In genomic region chr17:48297825-48298224, GRCh38 we compare ENCODE assay signal across 25 cellular contexts.
DNase-seq lines count a peak whose midpoint lies in the region; ATAC-seq and TF ChIP-seq lines count a peak whose summit lies in the region.
"Had no signal": no experiment of that assay in that cellular context is flagged by ENCODE, and none has a peak within 500 bp of the region (broad histone marks: within the 10 kb centered on the region; RNA-seq: fewer than 3 reads in every experiment).

No MANE protein-coding gene starts in this region.

- intact Hi-C loops in Calu3 (cut with micrococcal nuclease; ENCODE audit: unreplicated experiment) (loop anchor here (5.0 kb wide), 1 partner anchor 34 kb away; no protein-coding TSS in a partner anchor), posterior vena cava (cut with DNase I) (no loop called here)
- intact Hi-C loops in activated CD4-positive, alpha-beta memory T cell treated with anti-CD3 and anti-CD28 coated beads for 36 hours (cut with micrococcal nuclease): loop anchor here (5.0 kb wide), 1 partner anchor 36 kb away; no protein-coding TSS in a partner anchor

- DNase-seq in DMS53 (lab: John Stamatoyannopoulos, UW) (peak; percentile 25), DMS53 treated with DMSO at 0.1 percent for 48 hours (lab: John Stamatoyannopoulos, UW; ENCODE audit: unreplicated experiment) (no peak), Calu3 (no peak), posterior vena cava (ENCODE audit: low spot score) (no peak)
- no peak for DNase-seq in naive thymus-derived CD8-positive, alpha-beta T cell
- no peak for DNase-seq in activated CD4-positive, alpha-beta memory T cell treated with anti-CD3 and anti-CD28 coated beads for 36 hours
- DNase-seq: activated CD4-positive, CD25-positive, alpha-beta regulatory T cell treated with anti-CD3 and anti-CD28 coated beads, Interleukin-2, amount 50 U/mL, for 72 hours; activated CD8-positive, alpha-beta memory T cell treated with anti-CD3 and anti-CD28 coated beads for 24 hours; activated naive CD4-positive, alpha-beta T cell treated with anti-CD3 and anti-CD28 coated beads, Interleukin-2, amount 10 ng/mL, durations not matched to agents 7 days and 5 days; aorta; endodermal cell; foreskin keratinocyte; heart left ventricle; NCI-H1694 treated with DMSO at 0.1 percent for 48 hours; NCI-H2171; NCI-H524; Peyer's patch; sigmoid colon; SJCRH30; stimulated activated CD4-positive, alpha-beta T cell treated with anti-CD3 and anti-CD28 coated beads, Interleukin-4, amount 100 ng/mL, for 24 hours had no signal

- H3K27ac Mint-ChIP-seq in Calu3 (ENCODE audit: unreplicated experiment): peak overlapping the region; percentile 61
- peak overlapping the region; percentile 91 for H3K27ac Mint-ChIP-seq in activated naive CD8-positive, alpha-beta T cell
- H3K27ac Mint-ChIP-seq in naive thymus-derived CD8-positive, alpha-beta T cell: peak overlapping the region in 9 of 10 donors; percentile 5 to 94 (median 40)
- H3K27ac Mint-ChIP-seq in activated CD4-positive, alpha-beta memory T cell treated with anti-CD3 and anti-CD28 coated beads for 36 hours: no peak overlapping the region
- H3K27ac Mint-ChIP-seq: activated naive CD4-positive, alpha-beta T cell treated with anti-CD3 and anti-CD28 coated beads, Interleukin-2, amount 10 ng/mL, durations not matched to agents 7 days and 5 days; endodermal cell; GM23338; stimulated activated memory B cell treated with anti-CD40 and anti-IgM and Interleukin-4, amounts not matched to agents 10 μg/mL and 1 μg/mL and 100 μg/mL, for 72 hours had no signal

- BruUV-seq in Calu3 (replicated peaks; lab: Mats Ljungman, UMichigan): no TSS peak

- H3K27me3 Mint-ChIP-seq in Calu3 (ENCODE audit: unreplicated experiment): no peaks in the 10 kb centered on the region
- H3K27me3 Mint-ChIP-seq in activated naive CD8-positive, alpha-beta T cell: no peaks in the 10 kb centered on the region
- no peaks in the 10 kb centered on the region for H3K27me3 Mint-ChIP-seq in naive thymus-derived CD8-positive, alpha-beta T cell
- H3K27me3 Mint-ChIP-seq in activated CD4-positive, alpha-beta memory T cell treated with anti-CD3 and anti-CD28 coated beads for 36 hours: no peaks in the 10 kb centered on the region
- H3K27me3 Mint-ChIP-seq: activated naive CD4-positive, alpha-beta T cell treated with anti-CD3 and anti-CD28 coated beads, Interleukin-2, amount 10 ng/mL, durations not matched to agents 7 days and 5 days; stimulated activated memory B cell treated with anti-CD40 and anti-IgM and Interleukin-4, amounts not matched to agents 10 μg/mL and 1 μg/mL and 100 μg/mL, for 72 hours had no signal

- H3K36me3 Mint-ChIP-seq in Calu3 (ENCODE audit: insufficient read depth, unreplicated experiment): peaks cover 9% of the 10 kb centered on the region
- peaks cover 3% of the 10 kb centered on the region for H3K36me3 Mint-ChIP-seq in activated naive CD8-positive, alpha-beta T cell
- H3K36me3 Mint-ChIP-seq in naive thymus-derived CD8-positive, alpha-beta T cell: peaks cover 0 to 7% (median 7%) of the 10 kb centered on the region in 3 donors
- no peaks in the 10 kb centered on the region for H3K36me3 Mint-ChIP-seq in activated CD4-positive, alpha-beta memory T cell treated with anti-CD3 and anti-CD28 coated beads for 36 hours
- H3K36me3 Mint-ChIP-seq: stimulated activated memory B cell treated with anti-CD40 and anti-IgM and Interleukin-4, amounts not matched to agents 10 μg/mL and 1 μg/mL and 100 μg/mL, for 72 hours had no signal

- no peak for TF ChIP-seq CTCF in Calu3 (IDR thresholded peaks at IDR 0.05; ENCODE audit: unreplicated experiment)

- POLR2A ChIA-PET in naive thymus-derived CD8-positive, alpha-beta T cell (lab: Charles Lee): no interaction called here
- POLR2A ChIA-PET in activated CD4-positive, alpha-beta memory T cell treated with anti-CD3 and anti-CD28 coated beads for 36 hours (lab: Charles Lee): no interaction called here

- no peak for ATAC-seq in naive thymus-derived CD8-positive, alpha-beta T cell
- no peak for ATAC-seq in GM21825 (IDR thresholded peaks at IDR 0.05; ENCODE audit: unreplicated experiment)
- ATAC-seq: esophagus mucosa; foreskin keratinocyte; GM23338; heart left ventricle; stimulated activated memory B cell treated with anti-CD40 and anti-IgM and Interleukin-4, amounts not matched to agents 10 μg/mL and 1 μg/mL and 100 μg/mL, for 72 hours had no signal

- peaks cover 68% of the 10 kb centered on the region for H3K4me1 Mint-ChIP-seq in Calu3 (ENCODE audit: low read depth, unreplicated experiment)
- H3K4me1 Mint-ChIP-seq in activated naive CD8-positive, alpha-beta T cell (ENCODE audit: low read depth): peaks cover 71% of the 10 kb centered on the region
- peaks cover 30 to 72% (median 66%) of the 10 kb centered on the region in 4 donors for H3K4me1 Mint-ChIP-seq in naive thymus-derived CD8-positive, alpha-beta T cell
- H3K4me1 Mint-ChIP-seq in activated CD4-positive, alpha-beta memory T cell treated with anti-CD3 and anti-CD28 coated beads for 36 hours (ENCODE audit: low read depth): peaks cover 71% of the 10 kb centered on the region

- H3K9me3 Mint-ChIP-seq in Calu3 (ENCODE audit: low read depth, unreplicated experiment): no peaks in the 10 kb centered on the region
- no peaks in the 10 kb centered on the region for H3K9me3 Mint-ChIP-seq in activated naive CD8-positive, alpha-beta T cell (ENCODE audit: low read depth)
- H3K9me3 Mint-ChIP-seq in naive thymus-derived CD8-positive, alpha-beta T cell: no peaks in the 10 kb centered on the region
- H3K9me3 Mint-ChIP-seq in activated CD4-positive, alpha-beta memory T cell treated with anti-CD3 and anti-CD28 coated beads for 36 hours: no peaks in the 10 kb centered on the region
- H3K9me3 Mint-ChIP-seq: activated naive CD4-positive, alpha-beta T cell treated with anti-CD3 and anti-CD28 coated beads, Interleukin-2, amount 10 ng/mL, durations not matched to agents 7 days and 5 days; endodermal cell; GM23338; stimulated activated memory B cell treated with anti-CD40 and anti-IgM and Interleukin-4, amounts not matched to agents 10 μg/mL and 1 μg/mL and 100 μg/mL, for 72 hours had no signal

- CTCF ChIA-PET in Calu3 (lab: Charles Lee): interaction anchor here (0.5 to 2.5 kb wide), 6 partner anchors 10 to 723 kb away, joined by 3 to 11 read pairs (median 5); no protein-coding TSS in a partner anchor
- CTCF ChIA-PET in activated CD4-positive, alpha-beta memory T cell treated with anti-CD3 and anti-CD28 coated beads for 36 hours (lab: Charles Lee): interaction anchor here (2.3 kb wide), 1 partner anchor 11 kb away, joined by 12 read pairs; no protein-coding TSS in a partner anchor

- no peak overlapping the region for H3K4me3 Mint-ChIP-seq in Calu3 (ENCODE audit: low read depth, unreplicated experiment)
- no peak overlapping the region for H3K4me3 Mint-ChIP-seq in activated naive CD8-positive, alpha-beta T cell
- peak overlapping the region in 1 of 10 donors; percentile 19 for H3K4me3 Mint-ChIP-seq in naive thymus-derived CD8-positive, alpha-beta T cell
- no peak overlapping the region for H3K4me3 Mint-ChIP-seq in activated CD4-positive, alpha-beta memory T cell treated with anti-CD3 and anti-CD28 coated beads for 36 hours
- H3K4me3 Mint-ChIP-seq: activated naive CD4-positive, alpha-beta T cell treated with anti-CD3 and anti-CD28 coated beads, Interleukin-2, amount 10 ng/mL, durations not matched to agents 7 days and 5 days; endodermal cell; GM23338; stimulated activated memory B cell treated with anti-CD40 and anti-IgM and Interleukin-4, amounts not matched to agents 10 μg/mL and 1 μg/mL and 100 μg/mL, for 72 hours had no signal

Comparison
In these comparisons a context has a peak if more than half of its experiments do, and no peak if none do; other contexts are left out.
1. intact Hi-C loops: an anchor here in Calu3 (5.0 kb wide) and activated CD4-positive, alpha-beta memory T cell treated with anti-CD3 and anti-CD28 coated beads for 36 hours (5.0 kb wide); none called in posterior vena cava.